10 cellular contexts compared by ENCODE assay signal in genomic region chr10:32947586-32947985, GRCh38.
"Had no signal": no experiment of that assay in that cellular context is flagged by ENCODE, and none has a peak within 500 bp of the region (broad histone marks: within the 10 kb centered on the region; RNA-seq: fewer than 3 reads in every experiment).

No MANE protein-coding gene starts in this region.

- H3K9me3 ChIP-seq: gastroesophageal sphincter, ovary, stomach had no signal

- H3K4me3 Mint-ChIP-seq: neural progenitor cell had no signal

- ATAC-seq: gastroesophageal sphincter had no signal

- H3K27ac ChIP-seq: neural progenitor cell, ovary had no signal

- H3K27me3 ChIP-seq: gastroesophageal sphincter, neural progenitor cell, ovary, stomach had no signal

- H3K27ac Mint-ChIP-seq: neural progenitor cell had no signal

- DNase-seq: activated CD4-positive, alpha-beta T cell treated with anti-CD3 and anti-CD28 coated beads, Interleukin-2, amount 50 U/mL, for 4 hours; activated naive CD4-positive, alpha-beta T cell treated with Interleukin-2 at 50 U/mL for 16 hours; effector memory CD4-positive, alpha-beta T cell; kidney glomerular epithelial cell; ovary; stimulated activated CD4-positive, alpha-beta T cell treated with anti-CD3 and anti-CD28 coated beads, Interleukin-15, amount 100 ng/mL, for 24 hours; stimulated activated CD4-positive, alpha-beta T cell treated with anti-CD3 and anti-CD28 coated beads, Interleukin-4, amount 100 ng/mL, for 24 hours; stomach had no signal
